In the genomic region with DNA sequence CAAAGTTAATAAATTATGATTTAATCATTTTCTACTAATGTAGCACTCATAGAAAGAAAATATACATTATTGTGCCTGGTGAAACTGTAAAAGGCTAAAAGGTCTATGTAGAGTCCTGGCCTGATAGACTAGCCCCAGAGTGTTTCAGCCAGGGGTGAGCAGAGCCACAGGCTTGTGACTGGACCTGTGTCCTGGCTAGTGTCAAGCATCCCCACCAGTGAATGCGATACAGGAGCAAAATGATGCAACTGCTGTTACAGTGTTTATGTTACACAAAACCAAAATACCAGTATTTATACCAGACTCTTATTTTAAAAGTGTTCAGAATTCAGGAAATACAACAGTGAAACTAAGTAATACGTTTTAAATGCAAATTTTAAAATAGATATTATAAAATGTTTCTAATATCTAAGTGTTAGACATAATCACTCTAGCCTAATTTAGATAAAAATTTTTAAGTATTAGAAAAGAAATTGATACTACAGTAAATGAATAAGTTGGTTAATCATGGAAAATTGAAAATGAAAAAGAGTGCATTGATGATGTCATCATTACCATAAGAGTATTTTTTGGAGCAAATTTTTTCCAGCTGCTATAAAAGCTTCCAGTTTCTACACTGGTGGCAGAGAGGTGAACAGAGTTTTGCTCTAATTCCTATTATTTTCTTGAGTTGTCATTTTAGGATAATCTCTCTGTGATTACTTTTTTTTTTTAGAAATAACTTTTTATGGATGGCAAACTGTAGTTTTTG, we compare ENCODE assay signal across 2 cellular contexts.
TF ChIP-seq lines count a peak whose summit lies in the region.

No MANE protein-coding gene starts in this region.

TF ChIP-seq in HEK293, 187 proteins besides CTCF, POLR2A, EP300 and RAD21:
- TF ChIP-seq ZFP3 (tag by site-specific recombination; IDR thresholded peaks at IDR 0.05; ENCODE audit: low read depth) (no peak), EGR2 (tag by site-specific recombination; IDR thresholded peaks at IDR 0.05; ENCODE audit: low read depth) (no peak)
- TF ChIP-seq, protein P1, sequence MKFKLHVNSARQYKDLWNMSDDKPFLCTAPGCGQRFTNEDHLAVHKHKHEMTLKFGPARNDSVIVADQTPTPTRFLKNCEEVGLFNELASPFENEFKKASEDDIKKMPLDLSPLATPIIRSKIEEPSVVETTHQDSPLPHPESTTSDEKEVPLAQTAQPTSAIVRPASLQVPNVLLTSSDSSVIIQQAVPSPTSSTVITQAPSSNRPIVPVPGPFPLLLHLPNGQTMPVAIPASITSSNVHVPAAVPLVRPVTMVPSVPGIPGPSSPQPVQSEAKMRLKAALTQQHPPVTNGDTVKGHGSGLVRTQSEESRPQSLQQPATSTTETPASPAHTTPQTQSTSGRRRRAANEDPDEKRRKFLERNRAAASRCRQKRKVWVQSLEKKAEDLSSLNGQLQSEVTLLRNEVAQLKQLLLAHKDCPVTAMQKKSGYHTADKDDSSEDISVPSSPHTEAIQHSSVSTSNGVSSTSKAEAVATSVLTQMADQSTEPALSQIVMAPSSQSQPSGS (tag by site-specific recombination; IDR thresholded peaks at IDR 0.05; ENCODE audit: low read depth), result peak; percentile 63; the same call in 1 of the 2 replicates
- TF ChIP-seq, protein P2, sequence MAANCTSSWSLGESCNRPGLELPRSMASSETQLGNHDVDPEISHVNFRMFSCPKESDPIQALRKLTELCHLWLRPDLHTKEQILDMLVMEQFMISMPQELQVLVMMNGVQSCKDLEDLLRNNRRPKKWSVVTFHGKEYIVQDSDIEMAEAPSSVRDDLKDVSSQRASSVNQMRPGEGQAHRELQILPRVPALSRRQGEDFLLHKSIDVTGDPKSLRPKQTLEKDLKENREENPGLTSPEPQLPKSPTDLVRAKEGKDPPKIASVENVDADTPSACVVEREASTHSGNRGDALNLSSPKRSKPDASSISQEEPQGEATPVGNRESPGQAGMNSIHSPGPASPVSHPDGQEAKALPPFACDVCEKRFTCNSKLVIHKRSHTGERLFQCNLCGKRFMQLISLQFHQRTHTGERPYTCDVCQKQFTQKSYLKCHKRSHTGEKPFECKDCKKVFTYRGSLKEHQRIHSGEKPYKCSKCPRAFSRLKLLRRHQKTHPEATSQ (tag by site-specific recombination; IDR thresholded peaks at IDR 0.05), result no peak
- TF ChIP-seq, protein P3, sequence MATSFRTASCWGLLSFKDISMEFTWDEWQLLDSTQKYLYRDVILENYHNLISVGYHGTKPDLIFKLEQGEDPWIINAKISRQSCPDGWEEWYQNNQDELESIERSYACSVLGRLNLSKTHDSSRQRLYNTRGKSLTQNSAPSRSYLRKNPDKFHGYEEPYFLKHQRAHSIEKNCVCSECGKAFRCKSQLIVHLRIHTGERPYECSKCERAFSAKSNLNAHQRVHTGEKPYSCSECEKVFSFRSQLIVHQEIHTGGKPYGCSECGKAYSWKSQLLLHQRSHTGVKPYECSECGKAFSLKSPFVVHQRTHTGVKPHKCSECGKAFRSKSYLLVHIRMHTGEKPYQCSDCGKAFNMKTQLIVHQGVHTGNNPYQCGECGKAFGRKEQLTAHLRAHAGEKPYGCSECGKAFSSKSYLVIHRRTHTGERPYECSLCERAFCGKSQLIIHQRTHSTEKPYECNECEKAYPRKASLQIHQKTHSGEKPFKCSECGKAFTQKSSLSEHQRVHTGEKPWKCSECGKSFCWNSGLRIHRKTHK (tag by site-specific recombination; IDR thresholded peaks at IDR 0.05), result no peak

TF ChIP-seq in HepG2, 621 proteins besides CTCF, POLR2A, EP300 and RAD21:
- TF ChIP-seq CREB1 (IDR thresholded peaks at IDR 0.05) (peak; percentile 72), CREB1 (CRISPR knock-in tag; IDR thresholded peaks at IDR 0.05) (no peak), CEBPG (CRISPR knock-in tag; IDR thresholded peaks at IDR 0.05) (peak; percentile 75), FOSL2 (CRISPR knock-in tag; IDR thresholded peaks at IDR 0.05) (peak; percentile 23; the same call in 1 of the 2 replicates), HNF4G (IDR thresholded peaks at IDR 0.05; ENCODE audit: borderline replicate concordance, low read depth, low read length) (no peak), HNF4G (CRISPR knock-in tag; IDR thresholded peaks at IDR 0.05; ENCODE audit: borderline replicate concordance, low read depth) (no peak), ISL2 (CRISPR knock-in tag; IDR thresholded peaks at IDR 0.05) (peak; percentile 12; the same call in 1 of the 2 replicates), ATF7 (IDR thresholded peaks at IDR 0.05) (peak; percentile 97), ATF7 (CRISPR knock-in tag; IDR thresholded peaks at IDR 0.05) (no peak), CEBPB (IDR thresholded peaks at IDR 0.05; ENCODE audit: borderline replicate concordance, low read depth, low read length) (peak; percentile 69; the same call in 1 of the 2 replicates), SALL1 (CRISPR knock-in tag; IDR thresholded peaks at IDR 0.05) (0 out of 2 replicates have a peak, but pooled peaks have one; percentile 24), ZNF558 (CRISPR knock-in tag; IDR thresholded peaks at IDR 0.05; ENCODE audit: borderline replicate concordance) (no peak)
- TF ChIP-seq, protein P4, sequence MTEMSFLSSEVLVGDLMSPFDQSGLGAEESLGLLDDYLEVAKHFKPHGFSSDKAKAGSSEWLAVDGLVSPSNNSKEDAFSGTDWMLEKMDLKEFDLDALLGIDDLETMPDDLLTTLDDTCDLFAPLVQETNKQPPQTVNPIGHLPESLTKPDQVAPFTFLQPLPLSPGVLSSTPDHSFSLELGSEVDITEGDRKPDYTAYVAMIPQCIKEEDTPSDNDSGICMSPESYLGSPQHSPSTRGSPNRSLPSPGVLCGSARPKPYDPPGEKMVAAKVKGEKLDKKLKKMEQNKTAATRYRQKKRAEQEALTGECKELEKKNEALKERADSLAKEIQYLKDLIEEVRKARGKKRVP (CRISPR knock-in tag; IDR thresholded peaks at IDR 0.05), result peak in 1 of 2 experiments; percentile 91; a peak in 2 of 4 replicates
- TF ChIP-seq, protein P5, sequence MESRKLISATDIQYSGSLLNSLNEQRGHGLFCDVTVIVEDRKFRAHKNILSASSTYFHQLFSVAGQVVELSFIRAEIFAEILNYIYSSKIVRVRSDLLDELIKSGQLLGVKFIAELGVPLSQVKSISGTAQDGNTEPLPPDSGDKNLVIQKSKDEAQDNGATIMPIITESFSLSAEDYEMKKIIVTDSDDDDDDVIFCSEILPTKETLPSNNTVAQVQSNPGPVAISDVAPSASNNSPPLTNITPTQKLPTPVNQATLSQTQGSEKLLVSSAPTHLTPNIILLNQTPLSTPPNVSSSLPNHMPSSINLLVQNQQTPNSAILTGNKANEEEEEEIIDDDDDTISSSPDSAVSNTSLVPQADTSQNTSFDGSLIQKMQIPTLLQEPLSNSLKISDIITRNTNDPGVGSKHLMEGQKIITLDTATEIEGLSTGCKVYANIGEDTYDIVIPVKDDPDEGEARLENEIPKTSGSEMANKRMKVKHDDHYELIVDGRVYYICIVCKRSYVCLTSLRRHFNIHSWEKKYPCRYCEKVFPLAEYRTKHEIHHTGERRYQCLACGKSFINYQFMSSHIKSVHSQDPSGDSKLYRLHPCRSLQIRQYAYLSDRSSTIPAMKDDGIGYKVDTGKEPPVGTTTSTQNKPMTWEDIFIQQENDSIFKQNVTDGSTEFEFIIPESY (CRISPR knock-in tag; IDR thresholded peaks at IDR 0.05), result no peak
- TF ChIP-seq, protein P6, sequence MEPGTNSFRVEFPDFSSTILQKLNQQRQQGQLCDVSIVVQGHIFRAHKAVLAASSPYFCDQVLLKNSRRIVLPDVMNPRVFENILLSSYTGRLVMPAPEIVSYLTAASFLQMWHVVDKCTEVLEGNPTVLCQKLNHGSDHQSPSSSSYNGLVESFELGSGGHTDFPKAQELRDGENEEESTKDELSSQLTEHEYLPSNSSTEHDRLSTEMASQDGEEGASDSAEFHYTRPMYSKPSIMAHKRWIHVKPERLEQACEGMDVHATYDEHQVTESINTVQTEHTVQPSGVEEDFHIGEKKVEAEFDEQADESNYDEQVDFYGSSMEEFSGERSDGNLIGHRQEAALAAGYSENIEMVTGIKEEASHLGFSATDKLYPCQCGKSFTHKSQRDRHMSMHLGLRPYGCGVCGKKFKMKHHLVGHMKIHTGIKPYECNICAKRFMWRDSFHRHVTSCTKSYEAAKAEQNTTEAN (CRISPR knock-in tag; conservative IDR thresholded peaks at IDR 0.05), result 0 out of 2 replicates have a peak, but pooled peaks have one; percentile 39
- TF ChIP-seq, protein P7, sequence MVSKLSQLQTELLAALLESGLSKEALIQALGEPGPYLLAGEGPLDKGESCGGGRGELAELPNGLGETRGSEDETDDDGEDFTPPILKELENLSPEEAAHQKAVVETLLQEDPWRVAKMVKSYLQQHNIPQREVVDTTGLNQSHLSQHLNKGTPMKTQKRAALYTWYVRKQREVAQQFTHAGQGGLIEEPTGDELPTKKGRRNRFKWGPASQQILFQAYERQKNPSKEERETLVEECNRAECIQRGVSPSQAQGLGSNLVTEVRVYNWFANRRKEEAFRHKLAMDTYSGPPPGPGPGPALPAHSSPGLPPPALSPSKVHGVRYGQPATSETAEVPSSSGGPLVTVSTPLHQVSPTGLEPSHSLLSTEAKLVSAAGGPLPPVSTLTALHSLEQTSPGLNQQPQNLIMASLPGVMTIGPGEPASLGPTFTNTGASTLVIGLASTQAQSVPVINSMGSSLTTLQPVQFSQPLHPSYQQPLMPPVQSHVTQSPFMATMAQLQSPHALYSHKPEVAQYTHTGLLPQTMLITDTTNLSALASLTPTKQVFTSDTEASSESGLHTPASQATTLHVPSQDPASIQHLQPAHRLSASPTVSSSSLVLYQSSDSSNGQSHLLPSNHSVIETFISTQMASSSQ (IDR thresholded peaks at IDR 0.05; ENCODE audit: low read depth), result no peak; the same call in 1 of the 2 replicates
- TF ChIP-seq, protein P7 (CRISPR knock-in tag; IDR thresholded peaks at IDR 0.05; ENCODE audit: borderline replicate concordance), result peak; percentile 42; the same call in 1 of the 2 replicates
- TF ChIP-seq, protein P8, sequence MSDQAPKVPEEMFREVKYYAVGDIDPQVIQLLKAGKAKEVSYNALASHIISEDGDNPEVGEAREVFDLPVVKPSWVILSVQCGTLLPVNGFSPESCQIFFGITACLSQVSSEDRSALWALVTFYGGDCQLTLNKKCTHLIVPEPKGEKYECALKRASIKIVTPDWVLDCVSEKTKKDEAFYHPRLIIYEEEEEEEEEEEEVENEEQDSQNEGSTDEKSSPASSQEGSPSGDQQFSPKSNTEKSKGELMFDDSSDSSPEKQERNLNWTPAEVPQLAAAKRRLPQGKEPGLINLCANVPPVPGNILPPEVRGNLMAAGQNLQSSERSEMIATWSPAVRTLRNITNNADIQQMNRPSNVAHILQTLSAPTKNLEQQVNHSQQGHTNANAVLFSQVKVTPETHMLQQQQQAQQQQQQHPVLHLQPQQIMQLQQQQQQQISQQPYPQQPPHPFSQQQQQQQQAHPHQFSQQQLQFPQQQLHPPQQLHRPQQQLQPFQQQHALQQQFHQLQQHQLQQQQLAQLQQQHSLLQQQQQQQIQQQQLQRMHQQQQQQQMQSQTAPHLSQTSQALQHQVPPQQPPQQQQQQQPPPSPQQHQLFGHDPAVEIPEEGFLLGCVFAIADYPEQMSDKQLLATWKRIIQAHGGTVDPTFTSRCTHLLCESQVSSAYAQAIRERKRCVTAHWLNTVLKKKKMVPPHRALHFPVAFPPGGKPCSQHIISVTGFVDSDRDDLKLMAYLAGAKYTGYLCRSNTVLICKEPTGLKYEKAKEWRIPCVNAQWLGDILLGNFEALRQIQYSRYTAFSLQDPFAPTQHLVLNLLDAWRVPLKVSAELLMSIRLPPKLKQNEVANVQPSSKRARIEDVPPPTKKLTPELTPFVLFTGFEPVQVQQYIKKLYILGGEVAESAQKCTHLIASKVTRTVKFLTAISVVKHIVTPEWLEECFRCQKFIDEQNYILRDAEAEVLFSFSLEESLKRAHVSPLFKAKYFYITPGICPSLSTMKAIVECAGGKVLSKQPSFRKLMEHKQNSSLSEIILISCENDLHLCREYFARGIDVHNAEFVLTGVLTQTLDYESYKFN (CRISPR knock-in tag; conservative IDR thresholded peaks at IDR 0.05), result no peak
